10 cellular contexts compared by ENCODE assay signal in genomic region chr10:132846631-132847415, GRCh38.
"Had no signal": no experiment of that assay in that cellular context is flagged by ENCODE, and none has a peak within 500 bp of the region (broad histone marks: within the 10 kb centered on the region; RNA-seq: fewer than 3 reads in every experiment).

No MANE protein-coding gene starts in this region.

- H3K4me3 ChIP-seq: gastroesophageal sphincter, thoracic aorta had no signal

- DNase-seq: activated CD4-positive, alpha-beta T cell treated with anti-CD3 and anti-CD28 coated beads, Interleukin-2, amount 50 U/mL, for 4 hours; activated naive CD4-positive, alpha-beta T cell treated with Interleukin-2 at 50 U/mL for 16 hours; caudate nucleus; effector memory CD8-positive, alpha-beta T cell; occipital lobe; stimulated activated CD4-positive, alpha-beta T cell treated with anti-CD3 and anti-CD28 coated beads, Interleukin-2, amount 100 ng/mL, for 48 hours; stimulated activated CD8-positive, alpha-beta memory T cell treated with anti-CD3 and anti-CD28 coated beads, Interleukin-4, amount 100 ng/mL, for 48 hours had no signal

- H3K36me3 ChIP-seq: gastroesophageal sphincter, thoracic aorta had no signal

- ATAC-seq: effector memory CD8-positive, alpha-beta T cell; gastroesophageal sphincter; natural killer cell treated with Interleukin-12 subunit alpha and Interleukin-12 subunit beta and Interleukin-15 and Interleukin-18, amount 100 ng/mL, for 72 hours had no signal

- H3K4me1 ChIP-seq: gastroesophageal sphincter had no signal

- H3K27ac ChIP-seq: gastroesophageal sphincter, thoracic aorta had no signal
